ENCODE assay signal across 8 cellular contexts in genomic region chr10:74103560-74104248, GRCh38. TPM values are rescaled to one million over a fixed set of nuclear protein-coding genes. Genes with fewer than 3 reads are reported as not detected.
A peak's percentile ranks its signal among the peaks of the same experiment; 100 is the strongest.
DNase-seq lines count a peak whose midpoint lies in the region; ATAC-seq and TF ChIP-seq lines count a peak whose summit lies in the region.

No MANE protein-coding gene starts in this region.

- peaks cover 50% of the 10 kb centered on the region for H3K79me2 ChIP-seq in SK-N-SH (ENCODE audit: insufficient read depth)

- H3K4me3 ChIP-seq in BJ (ENCODE audit: low read depth, low read length) (no peak overlapping the region), H7 (ENCODE audit: insufficient read depth, low read depth, low read length) (no peak overlapping the region), SK-N-SH (ENCODE audit: low read depth in 2 of 2, low read length in 1 of 2) (no peak overlapping the region), tibial artery (no peak overlapping the region)

- TF ChIP-seq CTCF in BJ (IDR thresholded peaks at IDR 0.05; ENCODE audit: insufficient read depth, low read depth, low read length) (peak; percentile 51), SK-N-SH (IDR thresholded peaks at IDR 0.05) (peak; percentile 56), tibial artery (IDR thresholded peaks at IDR 0.05) (no peak)

- peaks cover 0 to 5% of the 10 kb centered on the region in 2 experiments; a peak in 1 of 4 replicates for H3K4me1 ChIP-seq in SK-N-SH (ENCODE audit: control insufficient read depth in 1 of 2, insufficient read depth in 2 of 2, low read depth in 1 of 2, low read length in 1 of 2)
- no peaks in the 10 kb centered on the region for H3K4me1 ChIP-seq in tibial artery

- peaks cover 50% of the 10 kb centered on the region for H3F3A ChIP-seq in SK-N-SH (replicated peaks; ENCODE audit: insufficient read depth)

- H3K36me3 ChIP-seq in BJ (ENCODE audit: control insufficient read depth, insufficient read depth, low read length) (peaks cover 34% of the 10 kb centered on the region), H7 (replicated peaks; ENCODE audit: control insufficient read depth, insufficient read depth, low read length) (peaks cover 59% of the 10 kb centered on the region), SK-N-SH (replicated peaks in 1 of 2; ENCODE audit: control insufficient read depth in 1 of 2, insufficient read depth in 2 of 2, low read length in 1 of 2) (peaks cover 77 to 87% of the 10 kb centered on the region in 2 experiments), tibial artery (peaks cover 85 to 95% (median 89%) of the 10 kb centered on the region in 3 donors)

- POLR2A ChIA-PET in BJ (lab: Charles Lee) (no interaction called here), SK-N-SH (lab: Yijun Ruan, JAX) (no interaction called here)

- CTCF ChIA-PET in BJ (lab: Yijun Ruan, JAX) (interaction anchor here (1.0 to 3.2 kb wide), 10 partner anchors 11 to 217 kb away, joined by 3 to 17 read pairs (median 5); no protein-coding TSS in a partner anchor), SK-N-SH (lab: Yijun Ruan, JAX) (interaction anchor here (0.6 to 4.3 kb wide), 17 partner anchors 8 to 252 kb away, joined by 3 to 29 read pairs (median 4); no protein-coding TSS in a partner anchor)

- H3K9me3 ChIP-seq in SK-N-SH: no peaks in the 10 kb centered on the region
- no peaks in the 10 kb centered on the region for H3K9me3 ChIP-seq in tibial artery

- no peak for ATAC-seq in HG03342 (IDR thresholded peaks at IDR 0.05; ENCODE audit: unreplicated experiment)

- H3K9me2 ChIP-seq in SK-N-SH: no peaks in the 10 kb centered on the region

- intact Hi-C loops in tibial artery (cut with DNase I; ENCODE audit: low total_unique reads): no loop called here

- 89% methylated on average over 10 of the region's 10 CpGs for WGBS in SK-N-SH (ENCODE audit: low lambda C conversion rate)

- H3K27ac ChIP-seq in SK-N-SH (ENCODE audit: low read depth in 2 of 2, low read length in 1 of 2): no peak overlapping the region; a peak in 1 of 4 replicates
- no peak overlapping the region for H3K27ac ChIP-seq in tibial artery

- H3K27me3 ChIP-seq in BJ (ENCODE audit: control insufficient read depth, insufficient read depth, low read length): no peaks in the 10 kb centered on the region
- H3K27me3 ChIP-seq in H7 (ENCODE audit: control insufficient read depth, insufficient read depth, low read length): no peaks in the 10 kb centered on the region
- H3K27me3 ChIP-seq in SK-N-SH (ENCODE audit: insufficient read depth): no peaks in the 10 kb centered on the region
- no peaks in the 10 kb centered on the region for H3K27me3 ChIP-seq in tibial artery

- no peak overlapping the region for H2AFZ ChIP-seq in SK-N-SH (ENCODE audit: low read depth)

- TF ChIP-seq EP300 in SK-N-SH (IDR thresholded peaks at IDR 0.05; ENCODE audit: borderline replicate concordance in 1 of 2, low read depth in 1 of 2, low read length in 1 of 2): no peak

- no peak overlapping the region for H3K4me2 ChIP-seq in SK-N-SH

- peak; percentile 60 for TF ChIP-seq RAD21 in SK-N-SH (IDR thresholded peaks at IDR 0.05; ENCODE audit: low read length)

- H4K20me1 ChIP-seq in SK-N-SH (ENCODE audit: insufficient read depth): no peaks in the 10 kb centered on the region; the same call in 1 of the 2 replicates

- no peak overlapping the region for H3K9ac ChIP-seq in SK-N-SH

- DNase-seq in BJ (ENCODE audit: low read depth) (no peak), H7 (peak; percentile 58), SK-N-SH (peak; percentile 36), inferior parietal cortex (ENCODE audit: extremely low spot score) (peak; percentile 29), tibial artery (no peak), T-helper 9 cell (no peak)
- no peak for DNase-seq in stimulated activated CD4-positive, alpha-beta T cell treated with anti-CD3 and anti-CD28 coated beads, Interleukin-4, amount 100 ng/mL, for 24 hours

TF ChIP-seq in SK-N-SH, 30 proteins besides CTCF, POLR2A, EP300 and RAD21:
- TF ChIP-seq SMC3 (IDR thresholded peaks at IDR 0.05; ENCODE audit: low read depth, low read length): peak; percentile 26; the same call in 1 of the 2 replicates
- TF ChIP-seq, protein P1, sequence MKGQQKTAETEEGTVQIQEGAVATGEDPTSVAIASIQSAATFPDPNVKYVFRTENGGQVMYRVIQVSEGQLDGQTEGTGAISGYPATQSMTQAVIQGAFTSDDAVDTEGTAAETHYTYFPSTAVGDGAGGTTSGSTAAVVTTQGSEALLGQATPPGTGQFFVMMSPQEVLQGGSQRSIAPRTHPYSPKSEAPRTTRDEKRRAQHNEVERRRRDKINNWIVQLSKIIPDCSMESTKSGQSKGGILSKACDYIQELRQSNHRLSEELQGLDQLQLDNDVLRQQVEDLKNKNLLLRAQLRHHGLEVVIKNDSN (IDR thresholded peaks at IDR 0.05; ENCODE audit: borderline replicate concordance, low read depth): no peak

RNA-seq across cellular contexts. Expression of gene AP3M1, which starts 46.9 kb away (rescaled TPM):
- polyA plus RNA-seq in BJ (2011; rRNA removed): 31.7 and 53.5 TPM in 2 replicates
- polyA minus RNA-seq in BJ (2011; rRNA and poly(A)+ RNA removed): 18.8 and 25.2 TPM in 2 replicates
- 27.8 and 32.7 TPM in 2 replicates for total RNA-seq in H7 (2014; rRNA removed; shearing (Covaris generic))
- polyA plus RNA-seq in SK-N-SH (2012; rRNA removed): 17.7 and 25.8 TPM in 2 replicates
- polyA plus RNA-seq in SK-N-SH (2012; cell fraction: cytosol; rRNA removed): 26.6 and 27.1 TPM in 2 replicates
- 10.4 and 21.8 TPM in 2 replicates for polyA plus RNA-seq in SK-N-SH (2012; cell fraction: nucleus; rRNA removed)

RNA-seq across cellular contexts. Expression of gene ADK, which starts 47.3 kb away (rescaled TPM):
- polyA plus RNA-seq in BJ (2011; rRNA removed) (19.4 and 37.6 TPM in 2 replicates), SK-N-SH (2012; rRNA removed) (25.1 and 34.6 TPM in 2 replicates)
- 7.4 and 8.4 TPM in 2 replicates for polyA minus RNA-seq in BJ (2011; rRNA and poly(A)+ RNA removed)
- 20.1 and 28.0 TPM in 2 replicates for total RNA-seq in H7 (2014; rRNA removed; shearing (Covaris generic))
- polyA plus RNA-seq in SK-N-SH (2012; cell fraction: cytosol; rRNA removed): 43.1 and 51.1 TPM in 2 replicates
- 6.9 and 14.4 TPM in 2 replicates for polyA plus RNA-seq in SK-N-SH (2012; cell fraction: nucleus; rRNA removed)

Comparison
In these comparisons a context has a peak if more than half of its experiments do, and no peak if none do; other contexts are left out.
1. DNase-seq: peak in H7 (single experiment), SK-N-SH (single experiment) and inferior parietal cortex (single experiment); none in BJ (single experiment), tibial artery (0 of 2), T-helper 9 cell (single experiment) and stimulated activated CD4-positive, alpha-beta T cell treated with anti-CD3 and anti-CD28 coated beads, Interleukin-4, amount 100 ng/mL, for 24 hours (single experiment).
2. CTCF ChIP-seq: peak in BJ (single experiment) and SK-N-SH (single experiment); none in tibial artery (0 of 2).